ENCODE assay signal across 22 cellular contexts in genomic region chr2:227789803-227790202, GRCh38. TPM values are rescaled to one million over a fixed set of nuclear protein-coding genes. Genes with fewer than 3 reads are reported as not detected.
DNase-seq lines count a peak whose midpoint lies in the region; ATAC-seq and TF ChIP-seq lines count a peak whose summit lies in the region.
"Had no signal": no experiment of that assay in that cellular context is flagged by ENCODE, and none has a peak within 500 bp of the region (broad histone marks: within the 10 kb centered on the region; RNA-seq: fewer than 3 reads in every experiment).

No MANE protein-coding gene starts in this region.

- H3K9me3 Mint-ChIP-seq in H9 = no peaks in the 10 kb centered on the region; a peak in 1 of 5 replicates
- H3K9me3 Mint-ChIP-seq: brain had no signal

- 62% methylated on average over 3 of the region's 4 CpGs for WGBS in mesenchymal stem cell
- no CpG with 5 or more reads among the region's 4 CpGs for WGBS in H9 (ENCODE audit: extremely low coverage, insufficient read length, low lambda C conversion rate)

- no peak overlapping the region for H2BK5ac ChIP-seq in mesenchymal stem cell (ENCODE audit: low read depth, low read length, poor library complexity, severe bottlenecking)
- no peak overlapping the region for H2BK5ac ChIP-seq in H9 (ENCODE audit: insufficient read length, low read length)

- H2BK120ac ChIP-seq in mesenchymal stem cell (ENCODE audit: low read depth, low read length) = no peak overlapping the region
- H2BK120ac ChIP-seq in H9 (ENCODE audit: low read depth, low read length, poor library complexity, severe bottlenecking) = no peak overlapping the region

- H3K36me3 Mint-ChIP-seq in H9 (ENCODE audit: insufficient read depth in 1 of 3, low read depth in 3 of 3) = no peaks in the 10 kb centered on the region
- H3K36me3 Mint-ChIP-seq: activated CD8-positive, alpha-beta memory T cell treated with anti-CD3 and anti-CD28 coated beads, Interleukin-2, amount 10 ng/mL, durations not matched to agents 7 days and 5 days; brain had no signal

- H3K36me3 ChIP-seq in mesenchymal stem cell (ENCODE audit: control insufficient read depth in 1 of 2, insufficient read depth in 2 of 2, low read depth in 1 of 2, low read length in 2 of 2) (no peaks in the 10 kb centered on the region), WERI-Rb-1 (no peaks in the 10 kb centered on the region)
- H3K36me3 ChIP-seq: stomach had no signal

- no peak overlapping the region for H3K4me2 ChIP-seq in mesenchymal stem cell (ENCODE audit: low read length, poor library complexity, severe bottlenecking)
- no peak overlapping the region for H3K4me2 ChIP-seq in H9 (ENCODE audit: insufficient read depth, insufficient read length, low read length)
- H3K4me2 ChIP-seq: smooth muscle cell had no signal

- H3K9ac ChIP-seq in mesenchymal stem cell (ENCODE audit: low read length) = no peak overlapping the region
- H3K9ac ChIP-seq in H9 (ENCODE audit: extremely low read depth, insufficient read length, low read length) = no peak overlapping the region

- no peak overlapping the region for H3K27ac Mint-ChIP-seq in H9
- H3K27ac Mint-ChIP-seq: activated CD8-positive, alpha-beta memory T cell treated with anti-CD3 and anti-CD28 coated beads, Interleukin-2, amount 10 ng/mL, durations not matched to agents 7 days and 5 days; brain had no signal

- ATAC-seq in GM19023 (IDR thresholded peaks at IDR 0.05; ENCODE audit: unreplicated experiment) (peak; percentile 52), HG02943 (IDR thresholded peaks at IDR 0.05; ENCODE audit: low read depth, unreplicated experiment) (peak; percentile 77)
- ATAC-seq: activated CD8-positive, alpha-beta memory T cell treated with anti-CD3 and anti-CD28 coated beads, Interleukin-2, amount 10 ng/mL, durations not matched to agents 7 days and 5 days; left lobe of liver; Panc1 had no signal

- H3K79me1 ChIP-seq in mesenchymal stem cell (replicated peaks; ENCODE audit: low read length, poor library complexity, severe bottlenecking) = no peaks in the 10 kb centered on the region
- H3K79me1 ChIP-seq in H9 (ENCODE audit: insufficient read depth, low read depth, low read length, poor library complexity, severe bottlenecking) = no peaks in the 10 kb centered on the region

- 0 out of 4 replicates have a peak, but pooled peaks cover 0 to 2% of the 10 kb centered on the region in 2 experiments for H3K4me1 Mint-ChIP-seq in H9
- H3K4me1 Mint-ChIP-seq: activated CD8-positive, alpha-beta memory T cell treated with anti-CD3 and anti-CD28 coated beads, Interleukin-2, amount 10 ng/mL, durations not matched to agents 7 days and 5 days; brain had no signal

- no peak overlapping the region for H2BK20ac ChIP-seq in H9 (ENCODE audit: low read depth, low read length, poor library complexity, severe bottlenecking)

- no peak overlapping the region for H3K4me3 Mint-ChIP-seq in H9
- H3K4me3 Mint-ChIP-seq: activated CD8-positive, alpha-beta memory T cell treated with anti-CD3 and anti-CD28 coated beads, Interleukin-2, amount 10 ng/mL, durations not matched to agents 7 days and 5 days; brain had no signal

- no peaks in the 10 kb centered on the region for H4K20me1 ChIP-seq in H9 (ENCODE audit: control insufficient read depth, insufficient read depth, insufficient read length)

- H3K4me3 ChIP-seq in mesenchymal stem cell (ENCODE audit: insufficient read depth in 1 of 2, low read depth in 1 of 2, low read length in 2 of 2) (no peak overlapping the region), WERI-Rb-1 (ENCODE audit: low read depth, low read length) (no peak overlapping the region)
- H3K4me3 ChIP-seq: smooth muscle cell, stomach had no signal

- H3K27ac ChIP-seq in mesenchymal stem cell (ENCODE audit: low read length, poor library complexity, severe bottlenecking) = no peak overlapping the region
- no peak overlapping the region for H3K27ac ChIP-seq in H9 (ENCODE audit: insufficient read length, low read depth, low read length)
- no peak overlapping the region for H3K27ac ChIP-seq in WERI-Rb-1
- H3K27ac ChIP-seq: stomach had no signal

- H3K9me3 ChIP-seq in mesenchymal stem cell (ENCODE audit: control insufficient read depth, low read length) (no peaks in the 10 kb centered on the region), H9 (ENCODE audit: control insufficient read depth, low read depth, low read length) (no peaks in the 10 kb centered on the region), WERI-Rb-1 (ENCODE audit: severe bottlenecking) (no peaks in the 10 kb centered on the region)
- H3K9me3 ChIP-seq: stomach had no signal

- H2BK12ac ChIP-seq in mesenchymal stem cell (ENCODE audit: low read length in 2 of 2) (no peak overlapping the region), H9 (ENCODE audit: insufficient read length, low read depth, low read length) (no peak overlapping the region)

- H3T11ph ChIP-seq in H9 (ENCODE audit: low read length) = no peak overlapping the region

- H4K91ac ChIP-seq in mesenchymal stem cell (ENCODE audit: low read length) (no peak overlapping the region), H9 (ENCODE audit: insufficient read length, low read depth, low read length) (no peak overlapping the region)

- TF ChIP-seq CTCF in H9 (conservative IDR thresholded peaks at IDR 0.05) = no peak
- no peak for TF ChIP-seq CTCF in WERI-Rb-1 (IDR thresholded peaks at IDR 0.05; ENCODE audit: low read depth, low read length)

- H3K4me1 ChIP-seq in mesenchymal stem cell (ENCODE audit: control insufficient read depth, insufficient read depth, low read depth, low read length) = no peaks in the 10 kb centered on the region
- H3K4me1 ChIP-seq in H9 (ENCODE audit: insufficient read depth, low read length) = no peaks in the 10 kb centered on the region

- no peaks in the 10 kb centered on the region for H3K27me3 ChIP-seq in mesenchymal stem cell (ENCODE audit: control insufficient read depth in 1 of 2, insufficient read depth in 1 of 2, low read length in 2 of 2)
- 0 out of 2 replicates have a peak, but pooled peaks cover 2% of the 10 kb centered on the region for H3K27me3 ChIP-seq in H9 (ENCODE audit: insufficient read depth, low read length)
- H3K27me3 ChIP-seq in WERI-Rb-1 (ENCODE audit: insufficient read depth, low read depth, severe bottlenecking) = peaks cover 28% of the 10 kb centered on the region
- H3K27me3 ChIP-seq: stomach had no signal

- H3K14ac ChIP-seq in mesenchymal stem cell (ENCODE audit: low read length in 2 of 2) = no peak overlapping the region
- H3K14ac ChIP-seq in H9 (ENCODE audit: insufficient read depth, low read length) = no peak overlapping the region

- no peaks in the 10 kb centered on the region for H3K79me2 ChIP-seq in H9 (ENCODE audit: insufficient read depth, low read length)

- H4K5ac ChIP-seq in H9 (ENCODE audit: insufficient read length, low read depth, low read length) = no peak overlapping the region

- H2AFZ ChIP-seq in mesenchymal stem cell (ENCODE audit: low read depth, low read length) (no peak overlapping the region), H9 (ENCODE audit: low read length) (no peak overlapping the region)

- H3K27me3 Mint-ChIP-seq in H9 (ENCODE audit: low read depth) = no peaks in the 10 kb centered on the region
- H3K27me3 Mint-ChIP-seq: brain had no signal

- no peak overlapping the region for H2AK5ac ChIP-seq in mesenchymal stem cell (ENCODE audit: low read length, severe bottlenecking)
- no peak overlapping the region for H2AK5ac ChIP-seq in H9 (ENCODE audit: insufficient read length, low read length)

- H3K18ac ChIP-seq in mesenchymal stem cell (ENCODE audit: low read depth in 1 of 2, low read length in 2 of 2) (no peak overlapping the region), H9 (ENCODE audit: insufficient read length, low read depth, low read length) (no peak overlapping the region)

- no peaks in the 10 kb centered on the region for H3K23me2 ChIP-seq in H9 (ENCODE audit: insufficient read length, low read depth, low read length, poor library complexity, severe bottlenecking)

- DNase-seq in amniotic epithelial cell (ENCODE audit: low read depth) = peak; percentile 38
- DNase-seq in mesenchymal stem cell = peak; percentile 53
- DNase-seq in H9 = no peak
- DNase-seq in WERI-Rb-1 = no peak
- DNase-seq in T1000 (lab: John Stamatoyannopoulos, UW) = no peak
- DNase-seq: activated CD8-positive, alpha-beta memory T cell treated with anti-CD3 and anti-CD28 coated beads, Interleukin-2, amount 10 ng/mL, durations not matched to agents 7 days and 5 days; COR-L47; dermis blood vessel endothelial cell; NCI-H1436 treated with DMSO at 0.1 percent for 48 hours; stimulated activated CD4-positive, alpha-beta T cell treated with anti-CD3 and anti-CD28 coated beads, Interleukin-4, amount 100 ng/mL, for 24 hours; stomach; T-helper 9 cell had no signal

- no peak overlapping the region for H3K4ac ChIP-seq in mesenchymal stem cell (ENCODE audit: low read depth in 1 of 2, low read length in 2 of 2)
- no peak overlapping the region for H3K4ac ChIP-seq in H9 (ENCODE audit: low read depth, low read length)

- H4K8ac ChIP-seq in mesenchymal stem cell (ENCODE audit: low read length) (no peak overlapping the region), H9 (replicated peaks; ENCODE audit: insufficient read length, low read depth, low read length) (no peak overlapping the region)

- no peak overlapping the region for H3K23ac ChIP-seq in mesenchymal stem cell (ENCODE audit: low read length in 2 of 2)
- H3K23ac ChIP-seq in H9 (ENCODE audit: insufficient read length, low read depth, low read length) = no peak overlapping the region

- no peak overlapping the region for H3K56ac ChIP-seq in H9 (ENCODE audit: insufficient read length, low read depth, low read length)

- H2BK15ac ChIP-seq in mesenchymal stem cell (ENCODE audit: low read depth, poor library complexity, severe bottlenecking) (no peak overlapping the region), H9 (ENCODE audit: low read depth, low read length) (no peak overlapping the region)

RNA-seq across cellular contexts. Expression of gene CCL20, which starts 23.8 kb away (rescaled TPM):
- 1.2 TPM for polyA plus RNA-seq in mesenchymal stem cell (2013, experiment 1 of 2)
- 1.2 TPM for polyA plus RNA-seq in mesenchymal stem cell (2013, experiment 2 of 2)
- not detected in 2 replicates for total RNA-seq in H9 (2021)
- total RNA-seq: left lobe of liver had no signal
- polyA plus RNA-seq: neural cell had no signal

RNA-seq across cellular contexts. Expression of gene SCYGR8, which starts 44.1 kb away (rescaled TPM):
- polyA plus RNA-seq in mesenchymal stem cell (2013, experiment 1 of 2) = not detected
- not detected for polyA plus RNA-seq in mesenchymal stem cell (2013, experiment 2 of 2)
- not detected in 2 replicates for total RNA-seq in H9 (2021)
- total RNA-seq: activated CD8-positive, alpha-beta memory T cell treated with anti-CD3 and anti-CD28 coated beads, Interleukin-2, amount 10 ng/mL, durations not matched to agents 7 days and 5 days; dermis blood vessel endothelial cell; glomerular endothelial cell; left lobe of liver; mononuclear cell; pulmonary artery endothelial cell; smooth muscle cell; stomach had no signal
- polyA plus RNA-seq: neural cell, smooth muscle cell, stomach had no signal

Comparison
In these comparisons a context has a peak if more than half of its experiments do, and no peak if none do; other contexts are left out.
1. DNase-seq: peak in amniotic epithelial cell (single experiment) and mesenchymal stem cell (single experiment); none in H9 (single experiment), WERI-Rb-1 (single experiment) and T1000 (single experiment).